ENCODE assay signal across 21 cellular contexts in the genomic region with DNA sequence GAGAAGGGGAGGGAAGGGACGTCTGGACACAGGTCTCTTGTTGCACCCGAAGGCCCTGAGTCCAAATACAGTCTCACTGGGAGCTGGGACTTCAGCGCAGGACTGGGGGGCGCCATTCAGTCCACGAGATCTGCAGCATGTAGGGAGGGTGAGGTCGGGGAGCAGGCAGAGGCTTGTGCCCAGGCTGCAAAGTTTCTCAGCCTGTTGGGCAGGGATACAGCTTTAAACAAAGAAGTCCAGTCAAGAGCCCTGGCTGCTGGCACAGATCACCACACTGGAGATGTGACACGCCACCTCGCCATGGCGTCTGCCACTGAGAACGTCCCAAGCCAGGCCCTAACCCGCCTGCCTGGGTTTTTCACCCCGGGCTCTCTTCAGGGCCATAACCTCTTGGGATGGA.
A peak's percentile ranks its signal among the peaks of the same experiment; 100 is the strongest.
DNase-seq lines count a peak whose midpoint lies in the region; ATAC-seq, FAIRE-seq and TF ChIP-seq lines count a peak whose summit lies in the region.
"Had no signal": no experiment of that assay in that cellular context is flagged by ENCODE, and none has a peak within 500 bp of the region (broad histone marks: within the 10 kb centered on the region; RNA-seq: fewer than 3 reads in every experiment).

No MANE protein-coding gene starts in this region.

- H3K27me3 ChIP-seq in tibial artery, result peaks cover 0 to 5% of the 10 kb centered on the region in 2 donors

- TF ChIP-seq CTCF in tibial artery (IDR thresholded peaks at IDR 0.05), result no peak

- H3K4me3 ChIP-seq in tibial artery, result no peak overlapping the region
- H3K4me3 ChIP-seq: K562 had no signal

- no peaks in the 10 kb centered on the region for H3K4me1 ChIP-seq in tibial artery

- ATAC-seq in activated CD4-positive, CD25-positive, alpha-beta regulatory T cell treated with anti-CD3 and anti-CD28 coated beads, Interleukin-2, amount 50 U/mL, for 24 hours, result no peak
- ATAC-seq: activated CD8-positive, alpha-beta T cell treated with anti-CD3 and anti-CD28 coated beads for 36 hours; HCT116; K562; stimulated activated naive CD8-positive, alpha-beta T cell treated with anti-CD3 and anti-CD28 coated beads, Interleukin-15, amount 100 ng/mL, for 72 hours had no signal

- intact Hi-C loops in tibial artery (cut with DNase I; ENCODE audit: low total_unique reads), result no loop called here

- H3K36me3 ChIP-seq in tibial artery, result no peaks in the 10 kb centered on the region

- no peak overlapping the region for H3K27ac ChIP-seq in tibial artery
- H3K27ac ChIP-seq: VCaP had no signal

- peaks cover 0 to 6% (median 0%) of the 10 kb centered on the region in 3 donors for H3K9me3 ChIP-seq in tibial artery

- FAIRE-seq in frontal cortex (lab: Jason Lieb, UNC), result no peak
- FAIRE-seq: GM12891, K562, keratinocyte had no signal

- DNase-seq in activated CD4-positive, CD25-positive, alpha-beta regulatory T cell treated with anti-CD3 and anti-CD28 coated beads, Interleukin-2, amount 50 U/mL, for 72 hours, result peak; percentile 16
- peak; percentile 48 to 56 for DNase-seq in frontal cortex (ENCODE audit: low spot score in 2 of 2)
- DNase-seq in midbrain (lab: John Stamatoyannopoulos, UW), result peak; percentile 33
- DNase-seq in tibial artery, result peak; percentile 2 to 46
- DNase-seq in NCI-H1048 (lab: John Stamatoyannopoulos, UW), result no peak
- DNase-seq in KG1 (lab: John Stamatoyannopoulos, UW), result no peak
- DNase-seq in HuH-7 (ENCODE audit: low spot score), result no peak
- DNase-seq: 8988T; activated CD8-positive, alpha-beta T cell treated with anti-CD3 and anti-CD28 coated beads for 36 hours; central memory CD4-positive, alpha-beta T cell; effector memory CD4-positive, alpha-beta T cell; NCI-H2029 treated with DMSO at 0.1 percent for 48 hours; NCI-H510A treated with DMSO at 0.1 percent for 48 hours; SHP77 treated with DMSO at 0.1 percent for 48 hours; stimulated activated naive CD8-positive, alpha-beta T cell treated with anti-CD3 and anti-CD28 coated beads, Interleukin-15, amount 100 ng/mL, for 72 hours had no signal

Comparison
In these comparisons a context has a peak if more than half of its experiments do, and no peak if none do; other contexts are left out.
1. DNase-seq: peak in activated CD4-positive, CD25-positive, alpha-beta regulatory T cell treated with anti-CD3 and anti-CD28 coated beads, Interleukin-2, amount 50 U/mL, for 72 hours (single experiment), frontal cortex (2 of 2), midbrain (single experiment) and tibial artery (2 of 2); none in NCI-H1048 (single experiment), KG1 (single experiment) and HuH-7 (single experiment).